13 cellular contexts compared by ENCODE assay signal in the genomic region with DNA sequence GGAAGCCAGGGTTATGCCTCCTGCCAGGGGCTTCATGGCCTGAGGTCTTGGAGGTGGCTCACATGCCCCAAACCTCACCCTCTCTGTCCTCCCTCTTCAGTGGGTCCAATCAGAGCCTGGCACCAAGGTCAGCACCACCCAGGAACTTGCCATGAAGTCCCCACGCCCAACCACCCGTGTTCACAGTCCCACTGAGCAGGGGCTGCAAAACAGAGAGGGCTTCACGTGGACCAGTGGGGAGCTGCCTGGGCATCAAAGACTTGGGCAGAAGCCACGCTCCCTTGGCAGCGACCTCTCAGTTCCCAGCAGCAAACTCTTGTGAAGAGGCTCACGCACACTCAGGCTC.
A peak's percentile ranks its signal among the peaks of the same experiment; 100 is the strongest.
DNase-seq lines count a peak whose midpoint lies in the region; ATAC-seq and TF ChIP-seq lines count a peak whose summit lies in the region.
"Had no signal": no experiment of that assay in that cellular context is flagged by ENCODE, and none has a peak within 500 bp of the region (broad histone marks: within the 10 kb centered on the region; RNA-seq: fewer than 3 reads in every experiment).

No MANE protein-coding gene starts in this region.

- peaks cover 12% of the 10 kb centered on the region for H3K27me3 ChIP-seq in Panc1 (ENCODE audit: control insufficient read depth, insufficient read depth, low read length)
- no peaks in the 10 kb centered on the region for H3K27me3 ChIP-seq in uterus
- H3K27me3 ChIP-seq in vagina = no peaks in the 10 kb centered on the region

- in situ Hi-C loops in Panc1 (cut with HindIII; ENCODE audit: low pct_unique_long_range_greater_than_20kb, low sequenced_read_pairs) = no loop called here

- DNase-seq in DMS79 treated with DMSO at 0.1 percent for 48 hours (lab: John Stamatoyannopoulos, UW) (peak; percentile 23), DMS79 (lab: John Stamatoyannopoulos, UW) (no peak), Panc1 (ENCODE audit: low read depth, low spot score) (no peak), osteocyte (ENCODE audit: extremely low spot score, unreplicated experiment) (peak; percentile 78), type B pancreatic cell (ENCODE audit: extremely low spot score, unreplicated experiment) (peak; percentile 58), uterus (no peak), vagina (ENCODE audit: extremely low spot score in 2 of 2) (no peak)
- DNase-seq: Caco-2; CD8-positive, alpha-beta memory T cell; H9 had no signal

- H3K36me3 Mint-ChIP-seq in osteocyte (ENCODE audit: unreplicated experiment) (no peaks in the 10 kb centered on the region), type B pancreatic cell (no peaks in the 10 kb centered on the region)
- H3K36me3 Mint-ChIP-seq: CD8-positive, alpha-beta memory T cell had no signal

- no peak overlapping the region for H3K4me3 ChIP-seq in Panc1 (ENCODE audit: low read depth in 2 of 2, low read length in 2 of 2)
- no peak overlapping the region for H3K4me3 ChIP-seq in uterus
- H3K4me3 ChIP-seq in vagina = no peak overlapping the region
- H3K4me3 ChIP-seq: GM23338 had no signal

- H3K36me3 ChIP-seq in Panc1 (ENCODE audit: control insufficient read depth, insufficient read depth, low read length) = no peaks in the 10 kb centered on the region
- no peaks in the 10 kb centered on the region for H3K36me3 ChIP-seq in uterus
- H3K36me3 ChIP-seq in vagina = no peaks in the 10 kb centered on the region

- H3K4me1 Mint-ChIP-seq in osteocyte (ENCODE audit: unreplicated experiment) (no peaks in the 10 kb centered on the region), type B pancreatic cell (ENCODE audit: unreplicated experiment) (no peaks in the 10 kb centered on the region)
- H3K4me1 Mint-ChIP-seq: CD8-positive, alpha-beta memory T cell; GM23338; H9 had no signal

- H3K27ac Mint-ChIP-seq in osteocyte (ENCODE audit: unreplicated experiment) = no peak overlapping the region
- no peak overlapping the region for H3K27ac Mint-ChIP-seq in type B pancreatic cell
- H3K27ac Mint-ChIP-seq: CD8-positive, alpha-beta memory T cell; GM23338 had no signal

- POLR2A ChIA-PET in Panc1 (lab: Charles Lee) = no interaction called here

- BruUV-seq in Panc1 (replicated peaks; lab: Mats Ljungman, UMichigan) = no TSS peak

- H3K4me1 ChIP-seq in Panc1 (ENCODE audit: control insufficient read depth, insufficient read depth, low read length) (no peaks in the 10 kb centered on the region), uterus (no peaks in the 10 kb centered on the region), vagina (no peaks in the 10 kb centered on the region)
- H3K4me1 ChIP-seq: Caco-2 had no signal

- no peaks in the 10 kb centered on the region for H3K9me3 ChIP-seq in Panc1 (ENCODE audit: control insufficient read depth, insufficient read depth, low read depth, low read length)
- no peaks in the 10 kb centered on the region for H3K9me3 ChIP-seq in uterus
- H3K9me3 ChIP-seq in vagina = no peaks in the 10 kb centered on the region
- H3K9me3 ChIP-seq: Caco-2 had no signal

- peaks cover 6% of the 10 kb centered on the region for H3K27me3 Mint-ChIP-seq in osteocyte (ENCODE audit: unreplicated experiment)
- peaks cover 39% of the 10 kb centered on the region for H3K27me3 Mint-ChIP-seq in type B pancreatic cell

- no peak for TF ChIP-seq POLR2A in uterus (IDR thresholded peaks at IDR 0.05)
- no peak for TF ChIP-seq POLR2A in vagina (IDR thresholded peaks at IDR 0.05)

- CTCF ChIA-PET in Panc1 (lab: Charles Lee) = no interaction called here

- ATAC-seq in Panc1 = 0 out of 2 replicates have a peak, but pooled peaks have one; percentile 24
- ATAC-seq in GM19351 (IDR thresholded peaks at IDR 0.05; ENCODE audit: unreplicated experiment) = no peak
- ATAC-seq: GM23338 had no signal

- H3K27ac ChIP-seq in Panc1 (ENCODE audit: low read length) (no peak overlapping the region), uterus (no peak overlapping the region), vagina (no peak overlapping the region)
- H3K27ac ChIP-seq: 22Rv1 had no signal

- intact Hi-C loops in Panc1 (cut with micrococcal nuclease; ENCODE audit: unreplicated experiment) = no loop called here
- intact Hi-C loops in uterus (cut with DNase I; ENCODE audit: low total_unique reads) = no loop called here
- intact Hi-C loops in vagina (cut with DNase I) = no loop called here

- TF ChIP-seq CTCF in Panc1 (IDR thresholded peaks at IDR 0.05) (no peak), osteocyte (IDR thresholded peaks at IDR 0.05) (no peak), type B pancreatic cell (conservative IDR thresholded peaks at IDR 0.05) (no peak), uterus (IDR thresholded peaks at IDR 0.05) (no peak), vagina (IDR thresholded peaks at IDR 0.05) (no peak)

- H3K9me3 Mint-ChIP-seq in osteocyte (ENCODE audit: unreplicated experiment) (peaks cover 13% of the 10 kb centered on the region), type B pancreatic cell (peaks cover 5% of the 10 kb centered on the region)
- H3K9me3 Mint-ChIP-seq: CD8-positive, alpha-beta memory T cell; GM23338 had no signal

- H3K4me3 Mint-ChIP-seq in osteocyte (ENCODE audit: unreplicated experiment) = no peak overlapping the region
- no peak overlapping the region for H3K4me3 Mint-ChIP-seq in type B pancreatic cell
- H3K4me3 Mint-ChIP-seq: CD8-positive, alpha-beta memory T cell; GM23338; H9 had no signal

Comparison
In these comparisons a context has a peak if more than half of its experiments do, and no peak if none do; other contexts are left out.
1. DNase-seq: peak in DMS79 treated with DMSO at 0.1 percent for 48 hours (single experiment), osteocyte (single experiment) and type B pancreatic cell (single experiment); none in DMS79 (single experiment), Panc1 (single experiment), uterus (0 of 2) and vagina (0 of 2).